14 cellular contexts compared by ENCODE assay signal in genomic region chr11:43573873-43574272, GRCh38.
DNase-seq lines count a peak whose midpoint lies in the region; ATAC-seq and TF ChIP-seq lines count a peak whose summit lies in the region.
"Had no signal": no experiment of that assay in that cellular context is flagged by ENCODE, and none has a peak within 500 bp of the region (broad histone marks: within the 10 kb centered on the region; RNA-seq: fewer than 3 reads in every experiment).

No MANE protein-coding gene starts in this region.

- H4K20me1 ChIP-seq in Loucy (ENCODE audit: insufficient read depth, low read length, poor library complexity, severe bottlenecking) (no peaks in the 10 kb centered on the region), PC-3 (ENCODE audit: low read length) (no peaks in the 10 kb centered on the region)

- CTCF ChIA-PET in PC-3 (lab: Charles Lee): interaction anchor here (0.6 kb wide), 1 partner anchor 135 kb away, joined by 4 read pairs; no protein-coding TSS in a partner anchor

- WGBS in right cardiac atrium: 32% methylated on average over 5 of the region's 5 CpGs

- H3K9me2 ChIP-seq in Loucy (replicated peaks; ENCODE audit: low read depth, low read length) (no peaks in the 10 kb centered on the region), PC-3 (replicated peaks; ENCODE audit: low read length) (no peaks in the 10 kb centered on the region)

- no peak overlapping the region for H3K4me3 ChIP-seq in Loucy (ENCODE audit: low read length, poor library complexity, severe bottlenecking)
- no peak overlapping the region for H3K4me3 ChIP-seq in right cardiac atrium (ENCODE audit: low read length)
- H3K4me3 ChIP-seq in PC-3 (ENCODE audit: low read length): no peak overlapping the region
- H3K4me3 ChIP-seq: BLaER1, GM23248, HAP-1 had no signal

- peak overlapping the region; percentile 49 to 99 (median 93) for H3K4me3 Mint-ChIP-seq in brain
- H3K4me3 Mint-ChIP-seq: CD4-positive, alpha-beta T cell had no signal

- H3K4me1 ChIP-seq in Loucy (ENCODE audit: insufficient read depth, low read length, poor library complexity, severe bottlenecking) (no peaks in the 10 kb centered on the region), right cardiac atrium (ENCODE audit: control insufficient read depth, insufficient read depth, low read length) (peaks cover 2% of the 10 kb centered on the region), PC-3 (ENCODE audit: insufficient read depth, low read length) (no peaks in the 10 kb centered on the region; the same call in 1 of the 2 replicates)
- H3K4me1 ChIP-seq: BLaER1 had no signal

- H3K9me3 ChIP-seq in Loucy (ENCODE audit: insufficient read depth, low read depth, low read length): no peaks in the 10 kb centered on the region
- H3K9me3 ChIP-seq in right cardiac atrium (ENCODE audit: control insufficient read depth, low read length): no peaks in the 10 kb centered on the region
- H3K9me3 ChIP-seq in PC-3 (ENCODE audit: low read length): no peaks in the 10 kb centered on the region
- H3K9me3 ChIP-seq: BLaER1, HAP-1 had no signal

- DNase-seq in right cardiac atrium: no peak
- peak; percentile 27 for DNase-seq in retina
- DNase-seq in HUDEP-2 (lab: John Stamatoyannopoulos, UW; ENCODE audit: unreplicated experiment in 76 of 76): no peak
- DNase-seq in OCI-M1 (lab: John Stamatoyannopoulos, UW): no peak
- DNase-seq in PC-3: no peak
- no peak for DNase-seq in GDM1 (lab: John Stamatoyannopoulos, UW)
- DNase-seq: CD4-positive, alpha-beta T cell; KG1 had no signal

- H3K9me3 Mint-ChIP-seq in brain: peaks cover 0 to 6% (median 0%) of the 10 kb centered on the region in 5 experiments
- H3K9me3 Mint-ChIP-seq: CD4-positive, alpha-beta T cell had no signal

- peak overlapping the region in 4 of 5 experiments; percentile 38 to 100 (median 77) for H3K27ac Mint-ChIP-seq in brain
- H3K27ac Mint-ChIP-seq: CD4-positive, alpha-beta T cell had no signal

- H3K4me1 Mint-ChIP-seq in brain: peaks cover 57% of the 10 kb centered on the region

- POLR2A ChIA-PET in PC-3 (lab: Charles Lee; ENCODE audit: unreplicated experiment): no interaction called here

- no TSS peak for BruUV-seq in PC-3 (replicated peaks; lab: Mats Ljungman, UMichigan)

- TF ChIP-seq CTCF in Loucy (conservative IDR thresholded peaks at IDR 0.05; ENCODE audit: low read length) (no peak), brain (conservative IDR thresholded peaks at IDR 0.05) (no peak), PC-3 (conservative IDR thresholded peaks at IDR 0.05; ENCODE audit: low read depth, low read length) (no peak)

- H3K79me2 ChIP-seq in Loucy (ENCODE audit: insufficient read depth, low read length) (no peaks in the 10 kb centered on the region), PC-3 (ENCODE audit: low read length) (no peaks in the 10 kb centered on the region)

- H3K27me3 ChIP-seq in Loucy (ENCODE audit: insufficient read depth, low read length, poor library complexity, severe bottlenecking) (no peaks in the 10 kb centered on the region), right cardiac atrium (ENCODE audit: control insufficient read depth, insufficient read depth) (no peaks in the 10 kb centered on the region), PC-3 (ENCODE audit: low read length) (peaks cover 83% of the 10 kb centered on the region)

- H3K9ac ChIP-seq in Loucy (ENCODE audit: low read depth, low read length, poor library complexity, severe bottlenecking): no peak overlapping the region
- no peak overlapping the region for H3K9ac ChIP-seq in PC-3 (ENCODE audit: low read length)
- H3K9ac ChIP-seq: BLaER1, GM23248 had no signal

- peaks cover 52% of the 10 kb centered on the region for H3K27me3 Mint-ChIP-seq in brain

- peak overlapping the region; percentile 5 for H3K27ac ChIP-seq in right cardiac atrium (ENCODE audit: low read length)
- H3K27ac ChIP-seq in PC-3 (ENCODE audit: low read length): no peak overlapping the region
- H3K27ac ChIP-seq: BLaER1, GM23248, RWPE1 had no signal

- H3K4me2 ChIP-seq in Loucy (ENCODE audit: low read depth, low read length, poor library complexity, severe bottlenecking): peak overlapping the region; percentile 29
- no peak overlapping the region for H3K4me2 ChIP-seq in PC-3 (ENCODE audit: low read length)
- H3K4me2 ChIP-seq: BLaER1 had no signal

- no peaks in the 10 kb centered on the region for H3K36me3 ChIP-seq in Loucy (ENCODE audit: insufficient read depth, low read length)
- no peaks in the 10 kb centered on the region for H3K36me3 ChIP-seq in PC-3 (ENCODE audit: low read depth, low read length)
- H3K36me3 ChIP-seq: BLaER1, HAP-1 had no signal

- intact Hi-C loops in right cardiac atrium (cut with DNase I) (loop anchor here in 1 of 4 donors (10.0 kb wide), 1 partner anchor 271 kb away; no protein-coding TSS in a partner anchor), PC-3 (cut with micrococcal nuclease) (loop anchor here (10.0 kb wide), 1 partner anchor 131 kb away; no protein-coding TSS in a partner anchor)

- peak overlapping the region; percentile 76 for H2AFZ ChIP-seq in Loucy (ENCODE audit: low read length)
- H2AFZ ChIP-seq in PC-3 (ENCODE audit: low read length): no peak overlapping the region
- H2AFZ ChIP-seq: GM23248 had no signal

- no peaks in the 10 kb centered on the region for H3K36me3 Mint-ChIP-seq in brain

- ATAC-seq in right cardiac atrium: peak; percentile 64 to 75
- no peak for ATAC-seq in PC-3

- no peaks in the 10 kb centered on the region for H3F3A ChIP-seq in Loucy (ENCODE audit: low read depth)
- no peaks in the 10 kb centered on the region for H3F3A ChIP-seq in PC-3 (ENCODE audit: low read length, unreplicated experiment)
